In the genomic region with DNA sequence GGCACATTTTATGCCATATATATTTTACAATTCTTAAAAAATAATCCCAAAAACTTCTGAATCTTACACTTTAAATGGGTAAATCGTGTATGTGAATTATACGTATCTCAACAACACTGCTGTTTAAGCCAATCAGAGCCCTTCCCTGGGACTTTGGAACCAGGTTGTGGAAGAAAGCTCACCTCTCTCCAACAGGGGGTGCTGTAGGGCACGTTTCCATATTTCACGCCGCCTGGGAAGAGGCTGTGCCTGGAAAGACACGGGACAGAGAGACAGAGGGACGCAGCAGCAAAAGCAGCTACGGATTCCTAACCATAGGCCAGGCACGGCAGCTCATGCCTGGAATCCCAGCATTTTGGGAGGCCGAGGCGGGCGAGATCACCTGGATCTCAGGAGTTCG, we compare ENCODE assay signal across 12 cellular contexts. TPM values are rescaled to one million over a fixed set of nuclear protein-coding genes. Genes with fewer than 3 reads are reported as not detected.
A peak's percentile ranks its signal among the peaks of the same experiment; 100 is the strongest.
DNase-seq lines count a peak whose midpoint lies in the region; ATAC-seq, FAIRE-seq and TF ChIP-seq lines count a peak whose summit lies in the region.
"Had no signal": no experiment of that assay in that cellular context is flagged by ENCODE, and none has a peak within 500 bp of the region (broad histone marks: within the 10 kb centered on the region; RNA-seq: fewer than 3 reads in every experiment).

No MANE protein-coding gene starts in this region.

- no peaks in the 10 kb centered on the region for H3K23me2 ChIP-seq in H9 (ENCODE audit: insufficient read length, low read depth, low read length, poor library complexity, severe bottlenecking)

- H3K4me3 ChIP-seq in K562: no peak overlapping the region
- no peak overlapping the region for H3K4me3 ChIP-seq in mucosa of descending colon

- H2AFZ ChIP-seq in H9 (ENCODE audit: low read length) (no peak overlapping the region), K562 (ENCODE audit: low read depth, low read length) (no peak overlapping the region)

- no peak overlapping the region for H2BK15ac ChIP-seq in H9 (ENCODE audit: low read depth, low read length)

- no peak overlapping the region for H4K5ac ChIP-seq in H9 (ENCODE audit: insufficient read length, low read depth, low read length)

- H3K27me3 ChIP-seq in H9 (ENCODE audit: insufficient read depth, low read length) (peaks cover 35% of the 10 kb centered on the region; the same call in 1 of the 2 replicates), K562 (ENCODE audit: control insufficient read depth in 2 of 2, insufficient read depth in 2 of 2, low read length in 2 of 2) (peaks cover 4 to 25% of the 10 kb centered on the region in 2 experiments; a peak in 3 of 5 replicates)

- TF ChIP-seq POLR2A in K562 (conservative IDR thresholded peaks at IDR 0.05): no peak

- TF ChIP-seq CTCF in H9 (conservative IDR thresholded peaks at IDR 0.05) (peak; percentile 74), K562 (IDR thresholded peaks at IDR 0.05 in 2 of 3, conservative IDR thresholded peaks at IDR 0.05 in 1 of 3; ENCODE audit: insufficient read depth in 2 of 3, low read depth in 1 of 3, low read length in 3 of 3) (peak; percentile 53 to 62 (median 61)), mucosa of descending colon (IDR thresholded peaks at IDR 0.05) (no peak)

- H3K79me1 ChIP-seq in H9 (ENCODE audit: insufficient read depth, low read depth, low read length, poor library complexity, severe bottlenecking): no peaks in the 10 kb centered on the region

- no peak overlapping the region for H2BK5ac ChIP-seq in H9 (ENCODE audit: insufficient read length, low read length)

- no TSS peak for BruUV-seq in K562 (replicated peaks; lab: Mats Ljungman, UMichigan)

- CTCF ChIA-PET in K562 (lab: Yijun Ruan, JAX; ENCODE audit: low intra/inter-chr PET ratio): interaction anchor here (1.0 kb wide), 1 partner anchor 64 kb away, joined by 3 read pairs; no protein-coding TSS in a partner anchor

- intact Hi-C loops in K562 (cut with micrococcal nuclease) (no loop called here), mucosa of descending colon (cut with DNase I, micrococcal nuclease) (no loop called here)

- no peak overlapping the region for H2AK5ac ChIP-seq in H9 (ENCODE audit: insufficient read length, low read length)

- H3K4ac ChIP-seq in H9 (ENCODE audit: low read depth, low read length): no peak overlapping the region

- in situ Hi-C loops in K562 (cut with MboI): no loop called here

- peaks cover 15% of the 10 kb centered on the region for H3K27me3 Mint-ChIP-seq in H9 (ENCODE audit: low read depth)
- no peaks in the 10 kb centered on the region for H3K27me3 Mint-ChIP-seq in stimulated activated memory B cell treated with anti-CD40 and anti-IgM and Interleukin-4, amounts not matched to agents 10 μg/mL and 1 μg/mL and 100 μg/mL, for 72 hours

- peaks cover 11% of the 10 kb centered on the region in 2 experiments; a peak in 4 of 5 replicates for H3K9me3 Mint-ChIP-seq in H9
- peaks cover 2% of the 10 kb centered on the region for H3K9me3 Mint-ChIP-seq in stimulated activated memory B cell treated with anti-CD40 and anti-IgM and Interleukin-4, amounts not matched to agents 10 μg/mL and 1 μg/mL and 100 μg/mL, for 72 hours
- H3K9me3 Mint-ChIP-seq: immature natural killer cell had no signal

- H2BK120ac ChIP-seq in H9 (ENCODE audit: low read depth, low read length, poor library complexity, severe bottlenecking): no peak overlapping the region

- no peak overlapping the region for H4K91ac ChIP-seq in H9 (ENCODE audit: insufficient read length, low read depth, low read length)

- no peaks in the 10 kb centered on the region for H4K20me1 ChIP-seq in H9 (ENCODE audit: control insufficient read depth, insufficient read depth, insufficient read length)
- no peaks in the 10 kb centered on the region for H4K20me1 ChIP-seq in K562 (replicated peaks; ENCODE audit: control insufficient read depth, insufficient read depth, low read length)

- no peak overlapping the region for H3K23ac ChIP-seq in H9 (ENCODE audit: insufficient read length, low read depth, low read length)

- peak; percentile 20 to 61; a peak in 2 of 4 replicates for TF ChIP-seq RAD21 in K562 (CRISPR knock-in tag; conservative IDR thresholded peaks at IDR 0.05 in 1 of 2, IDR thresholded peaks at IDR 0.05 in 1 of 2)

- no peak overlapping the region for H2BK20ac ChIP-seq in H9 (ENCODE audit: low read depth, low read length, poor library complexity, severe bottlenecking)

- no peak overlapping the region for H3K18ac ChIP-seq in H9 (ENCODE audit: insufficient read length, low read depth, low read length)

- H3T11ph ChIP-seq in H9 (ENCODE audit: low read length): no peak overlapping the region

- ATAC-seq in K562 (peak; percentile 80), mucosa of descending colon (peak; percentile 47), GM19395 (IDR thresholded peaks at IDR 0.05; ENCODE audit: unreplicated experiment) (no peak)
- no peak for ATAC-seq in stimulated activated memory B cell treated with anti-CD40 and anti-IgM and Interleukin-4, amounts not matched to agents 10 μg/mL and 1 μg/mL and 100 μg/mL, for 72 hours
- ATAC-seq in activated CD4-positive, CD25-positive, alpha-beta regulatory T cell treated with anti-CD3 and anti-CD28 coated beads, Interleukin-2, amount 50 U/mL, for 24 hours: no peak

- no CpG with 5 or more reads among the region's 13 CpGs for WGBS in H9 (ENCODE audit: extremely low coverage, insufficient read length, low lambda C conversion rate)
- 11% methylated on average over 12 of the region's 13 CpGs for WGBS in K562 (ENCODE audit: insufficient coverage, low coverage, missing lambda C conversion rate)

- TF ChIP-seq EP300 in K562 (IDR thresholded peaks at IDR 0.05; ENCODE audit: low read length): no peak

- H3K9ac ChIP-seq in H9 (ENCODE audit: extremely low read depth, insufficient read length, low read length) (no peak overlapping the region), K562 (ENCODE audit: insufficient read depth in 1 of 2, low read depth in 2 of 2, low read length in 2 of 2) (no peak overlapping the region)

- peaks cover 3 to 10% of the 10 kb centered on the region in 2 experiments for H3K4me1 Mint-ChIP-seq in H9
- H3K4me1 Mint-ChIP-seq in stimulated activated memory B cell treated with anti-CD40 and anti-IgM and Interleukin-4, amounts not matched to agents 10 μg/mL and 1 μg/mL and 100 μg/mL, for 72 hours: peaks cover 13% of the 10 kb centered on the region

- POLR2A ChIA-PET in K562 (lab: Yijun Ruan, JAX): interaction anchor here (0.6 kb wide), 1 partner anchor 12 kb away, joined by 3 read pairs; no protein-coding TSS in a partner anchor

- peaks cover 0 to 6% (median 4%) of the 10 kb centered on the region in 3 experiments; a peak in 6 of 7 replicates for H3K36me3 Mint-ChIP-seq in H9 (ENCODE audit: insufficient read depth in 1 of 3, low read depth in 3 of 3)
- no peaks in the 10 kb centered on the region for H3K36me3 Mint-ChIP-seq in stimulated activated memory B cell treated with anti-CD40 and anti-IgM and Interleukin-4, amounts not matched to agents 10 μg/mL and 1 μg/mL and 100 μg/mL, for 72 hours
- H3K36me3 Mint-ChIP-seq: immature natural killer cell had no signal

- no peak overlapping the region for H3K4me3 Mint-ChIP-seq in H9
- H3K4me3 Mint-ChIP-seq in stimulated activated memory B cell treated with anti-CD40 and anti-IgM and Interleukin-4, amounts not matched to agents 10 μg/mL and 1 μg/mL and 100 μg/mL, for 72 hours: no peak overlapping the region
- H3K4me3 Mint-ChIP-seq: immature natural killer cell had no signal

- peak; percentile 74 for FAIRE-seq in K562 (lab: Jason Lieb, UNC)

- no peak overlapping the region for H3K27ac Mint-ChIP-seq in H9
- H3K27ac Mint-ChIP-seq in stimulated activated memory B cell treated with anti-CD40 and anti-IgM and Interleukin-4, amounts not matched to agents 10 μg/mL and 1 μg/mL and 100 μg/mL, for 72 hours: no peak overlapping the region
- H3K27ac Mint-ChIP-seq: immature natural killer cell had no signal

- H3K79me2 ChIP-seq in H9 (ENCODE audit: insufficient read depth, low read length): no peaks in the 10 kb centered on the region
- H3K79me2 ChIP-seq in K562 (ENCODE audit: control insufficient read depth, insufficient read depth, low read length): no peaks in the 10 kb centered on the region

- H3K14ac ChIP-seq in H9 (ENCODE audit: insufficient read depth, low read length): no peak overlapping the region

- H2BK12ac ChIP-seq in H9 (ENCODE audit: insufficient read length, low read depth, low read length): no peak overlapping the region

- DNase-seq in D341Med (ENCODE audit: low spot score) (peak; percentile 65), H9 (no peak), K562 (ENCODE audit: extremely low read depth in 1 of 4, low spot score in 3 of 4) (peak; percentile 46 to 67 (median 56)), mucosa of descending colon (peak in 1 of 3 donors; percentile 18), HK-2 (ENCODE audit: unreplicated experiment) (no peak)
- DNase-seq: DMS 273 treated with DMSO at 0.1 percent for 48 hours; immature natural killer cell; NCI-H510A; stimulated activated CD4-positive, alpha-beta T cell treated with anti-CD3 and anti-CD28 coated beads, Interleukin-2, amount 100 ng/mL, for 48 hours had no signal

- H3K9me1 ChIP-seq in K562 (ENCODE audit: control insufficient read depth, insufficient read depth, low read length): no peaks in the 10 kb centered on the region

- H3K9me3 ChIP-seq in H9 (ENCODE audit: control insufficient read depth, low read depth, low read length): no peaks in the 10 kb centered on the region
- peaks cover 7% of the 10 kb centered on the region for H3K9me3 ChIP-seq in K562 (replicated peaks; ENCODE audit: control insufficient read depth, insufficient read depth, low read depth, low read length)
- no peaks in the 10 kb centered on the region for H3K9me3 ChIP-seq in mucosa of descending colon

- H3K27ac ChIP-seq in H9 (ENCODE audit: insufficient read length, low read depth, low read length) (no peak overlapping the region), K562 (ENCODE audit: extremely low read depth, low read depth, low read length) (no peak overlapping the region)

- H3K36me3 ChIP-seq in K562 (ENCODE audit: control insufficient read depth, insufficient read depth, low read length) (no peaks in the 10 kb centered on the region), mucosa of descending colon (ENCODE audit: low read depth) (no peaks in the 10 kb centered on the region)

- no peak overlapping the region for H3K56ac ChIP-seq in H9 (ENCODE audit: insufficient read length, low read depth, low read length)

- H3K4me1 ChIP-seq in H9 (ENCODE audit: insufficient read depth, low read length): no peaks in the 10 kb centered on the region
- peaks cover 0 to 25% of the 10 kb centered on the region in 2 experiments; a peak in 2 of 5 replicates for H3K4me1 ChIP-seq in K562 (replicated peaks in 1 of 2; ENCODE audit: control insufficient read depth in 2 of 2, insufficient read depth in 2 of 2, low read length in 2 of 2)
- no peaks in the 10 kb centered on the region for H3K4me1 ChIP-seq in mucosa of descending colon (ENCODE audit: low read depth)

- no peak overlapping the region for H4K8ac ChIP-seq in H9 (replicated peaks; ENCODE audit: insufficient read length, low read depth, low read length)

- H3K4me2 ChIP-seq in H9 (ENCODE audit: insufficient read depth, insufficient read length, low read length) (no peak overlapping the region), K562 (ENCODE audit: insufficient read depth, low read length) (no peak overlapping the region)

RNA-seq across cellular contexts. Expression of a gene that starts 29.4 kb away (rescaled TPM):
- total RNA-seq in H9 (2021): 90.8 and 92.3 TPM in 2 replicates
- 25.5 and 41.9 TPM in 2 replicates for total RNA-seq in K562 (2011; cell fraction: chromatin; rRNA removed; ENCODE audit: low replicate concordance)
- total RNA-seq in K562 (2011; cell fraction: nucleolus; rRNA removed): 25.0 and 40.7 TPM in 2 replicates
- total RNA-seq in K562 (2011; cell fraction: nucleoplasm; rRNA removed): 23.3 and 28.3 TPM in 2 replicates
- 21.7 and 24.6 TPM in 2 replicates for total RNA-seq in K562 (2014; rRNA removed)
- 1.1 and 1.3 TPM in 2 replicates for total RNA-seq in K562 (2014; rRNA removed; fragmentation: Illumina TruSeq; extraction: Trizol)
- 7.3 and 12.9 TPM in 2 replicates for total RNA-seq in K562 (2015; rRNA removed; fragmentation: Illumina TruSeq; extraction: Trizol)
- 112 and 129 TPM in 2 replicates for total RNA-seq in K562 (2021)
- 1.9 and 4.3 TPM in 2 replicates for polyA plus RNA-seq in K562 (2011; rRNA removed)
- 3.7 and 13.3 TPM in 2 replicates for polyA plus RNA-seq in K562 (2011; cell fraction: cytosol; rRNA removed)
- polyA plus RNA-seq in K562 (2011; cell fraction: nucleus; rRNA removed): 16.7 and 51.7 TPM in 2 replicates
- 41.9 and 54.8 TPM in 2 replicates for polyA plus RNA-seq in K562 (2012)
- polyA plus RNA-seq in K562 (2014; fragmentation: Illumina TruSeq; extraction: Trizol): 29.3 and 35.8 TPM in 2 replicates
- under 1 TPM; 0.24 to 0.29 TPM for polyA plus RNA-seq in K562 (2014; fragmentation: Nextera tagmentation; extraction: Ambion mirVana)
- polyA plus RNA-seq in K562 (2014; rRNA removed): 27.4 and 32.3 TPM in 2 replicates
- polyA minus RNA-seq in K562 (2011; rRNA and poly(A)+ RNA removed): 0.81 and 1.8 TPM in 2 replicates
- polyA minus RNA-seq in K562 (2011; cell fraction: cytosol; rRNA and poly(A)+ RNA removed): 21.0 and 29.9 TPM in 2 replicates
- 9.0 and 9.3 TPM in 2 replicates for polyA minus RNA-seq in K562 (2011; cell fraction: nucleus; rRNA and poly(A)+ RNA removed)
- 10 to 100 TPM; 54.7 to 68.5 (median 55.6) TPM for total RNA-seq in mucosa of descending colon

Comparison
In these comparisons a context has a peak if more than half of its experiments do, and no peak if none do; other contexts are left out.
1. DNase-seq: peak in D341Med (single experiment) and K562 (4 of 4); none in H9 (single experiment) and HK-2 (single experiment).
2. ATAC-seq: peak in K562 (single experiment) and mucosa of descending colon (single experiment); none in stimulated activated memory B cell treated with anti-CD40 and anti-IgM and Interleukin-4, amounts not matched to agents 10 μg/mL and 1 μg/mL and 100 μg/mL, for 72 hours (single experiment), GM19395 (single experiment) and activated CD4-positive, CD25-positive, alpha-beta regulatory T cell treated with anti-CD3 and anti-CD28 coated beads, Interleukin-2, amount 50 U/mL, for 24 hours (0 of 2).